Comparison of ENCODE assay signal across 15 cellular contexts in genomic region chr2:71787108-71787415, GRCh38.
A peak's percentile ranks its signal among the peaks of the same experiment; 100 is the strongest.
DNase-seq lines count a peak whose midpoint lies in the region; ATAC-seq, FAIRE-seq and TF ChIP-seq lines count a peak whose summit lies in the region.
"Had no signal": no experiment of that assay in that cellular context is flagged by ENCODE, and none has a peak within 500 bp of the region (broad histone marks: within the 10 kb centered on the region; RNA-seq: fewer than 3 reads in every experiment).

No MANE protein-coding gene starts in this region.

- DNase-seq in A549 (ENCODE audit: low read depth in 1 of 2, low spot score in 1 of 2) (no peak), H9 (peak; percentile 17), endothelial cell (ENCODE audit: low spot score) (peak; percentile 2), ureter (ENCODE audit: low spot score) (peak; percentile 18), DMS153 (lab: John Stamatoyannopoulos, UW) (no peak), A673 (ENCODE audit: low spot score) (no peak)
- DNase-seq: AML-193; Caco-2; CD8-positive, alpha-beta memory T cell; DMS53; GF-D8 had no signal

- no peak overlapping the region for H3K18ac ChIP-seq in H9 (ENCODE audit: insufficient read length, low read depth, low read length)

- no peak overlapping the region for H2BK12ac ChIP-seq in H9 (ENCODE audit: insufficient read length, low read depth, low read length)

- no peak overlapping the region for H2BK5ac ChIP-seq in H9 (ENCODE audit: insufficient read length, low read length)

- H3K9me3 Mint-ChIP-seq in H9 (no peaks in the 10 kb centered on the region), endothelial cell (ENCODE audit: unreplicated experiment) (no peaks in the 10 kb centered on the region)
- H3K9me3 Mint-ChIP-seq: CD8-positive, alpha-beta memory T cell; IgD-negative memory B cell had no signal

- H3K4me3 ChIP-seq in A549 (no peak overlapping the region), A673 (ENCODE audit: low read depth, low read length, poor library complexity, severe bottlenecking) (no peak overlapping the region)
- H3K4me3 ChIP-seq: BLaER1 had no signal

- POLR2A ChIA-PET in A549 (lab: Yijun Ruan, JAX) = no interaction called here
- POLR2A ChIA-PET in A673 (lab: Charles Lee; ENCODE audit: low non-redundant PET) = no interaction called here

- 100% methylated on average over 1 of the region's 4 CpGs for WGBS in A549 (ENCODE audit: missing lambda C conversion rate)
- WGBS in H9 (ENCODE audit: extremely low coverage, insufficient read length, low lambda C conversion rate) = no CpG with 5 or more reads among the region's 4 CpGs

- no peak for ATAC-seq in A549
- ATAC-seq: HCT116 had no signal

- H3K4me1 Mint-ChIP-seq in H9 = peaks cover 8 to 9% of the 10 kb centered on the region in 2 experiments; a peak in 3 of 4 replicates
- H3K4me1 Mint-ChIP-seq in endothelial cell (ENCODE audit: unreplicated experiment) = peaks cover 3% of the 10 kb centered on the region
- H3K4me1 Mint-ChIP-seq: CD8-positive, alpha-beta memory T cell; IgD-negative memory B cell had no signal

- H3K27ac Mint-ChIP-seq in H9 = no peak overlapping the region
- H3K27ac Mint-ChIP-seq in endothelial cell (ENCODE audit: unreplicated experiment) = no peak overlapping the region
- H3K27ac Mint-ChIP-seq: IgD-negative memory B cell had no signal

- CTCF ChIA-PET in A549 (lab: Yijun Ruan, JAX) (interaction anchor here (1.5 to 17.4 kb wide), 4 partner anchors 8 to 363 kb away, joined by 3 to 222 read pairs (median 10); no protein-coding TSS in a partner anchor), A673 (lab: Charles Lee) (no interaction called here)

- H3K79me1 ChIP-seq in H9 (ENCODE audit: insufficient read depth, low read depth, low read length, poor library complexity, severe bottlenecking) = no peaks in the 10 kb centered on the region

- no TSS peak for BruUV-seq in A673 (replicated peaks; lab: Mats Ljungman, UMichigan)

- peak overlapping the region; percentile 35 to 68; a peak in 2 of 6 replicates for H3K27ac ChIP-seq in A549
- H3K27ac ChIP-seq in H9 (ENCODE audit: insufficient read length, low read depth, low read length) = no peak overlapping the region
- no peak overlapping the region for H3K27ac ChIP-seq in A673 (ENCODE audit: low read depth, low read length, poor library complexity, severe bottlenecking)
- H3K27ac ChIP-seq: BLaER1 had no signal

- H2BK120ac ChIP-seq in H9 (ENCODE audit: low read depth, low read length, poor library complexity, severe bottlenecking) = no peak overlapping the region

- H3K9me3 ChIP-seq in A549 = no peaks in the 10 kb centered on the region
- H3K9me3 ChIP-seq in H9 (ENCODE audit: control insufficient read depth, low read depth, low read length) = no peaks in the 10 kb centered on the region
- no peaks in the 10 kb centered on the region for H3K9me3 ChIP-seq in A673 (ENCODE audit: low read depth, low read length, poor library complexity, severe bottlenecking)
- H3K9me3 ChIP-seq: BLaER1, Caco-2 had no signal

- no peak for TF ChIP-seq POLR2A in A549 (IDR thresholded peaks at IDR 0.05; ENCODE audit: low read length)

- no peak overlapping the region for H4K8ac ChIP-seq in H9 (replicated peaks; ENCODE audit: insufficient read length, low read depth, low read length)

- H3K27me3 ChIP-seq in H9 (ENCODE audit: insufficient read depth, low read length) (no peaks in the 10 kb centered on the region), A673 (replicated peaks; ENCODE audit: insufficient read depth, low read depth, low read length, poor library complexity) (no peaks in the 10 kb centered on the region)
- H3K27me3 ChIP-seq: BLaER1 had no signal

- TF ChIP-seq CTCF in A549 (IDR thresholded peaks at IDR 0.05) = no peak
- TF ChIP-seq CTCF in H9 (conservative IDR thresholded peaks at IDR 0.05) = no peak
- no peak for TF ChIP-seq CTCF in endothelial cell (IDR thresholded peaks at IDR 0.05; ENCODE audit: unreplicated experiment)
- TF ChIP-seq CTCF in A673 (conservative IDR thresholded peaks at IDR 0.05; ENCODE audit: low read depth, low read length) = no peak

- H3K14ac ChIP-seq in H9 (ENCODE audit: insufficient read depth, low read length) = no peak overlapping the region

- no peak overlapping the region for H3K56ac ChIP-seq in H9 (ENCODE audit: insufficient read length, low read depth, low read length)

- peaks cover 39% of the 10 kb centered on the region for H3K4me1 ChIP-seq in A549
- no peaks in the 10 kb centered on the region; the same call in 1 of the 2 replicates for H3K4me1 ChIP-seq in H9 (ENCODE audit: insufficient read depth, low read length)
- no peaks in the 10 kb centered on the region for H3K4me1 ChIP-seq in A673 (ENCODE audit: insufficient read depth, low read length, poor library complexity, severe bottlenecking)
- H3K4me1 ChIP-seq: BLaER1 had no signal

- H4K91ac ChIP-seq in H9 (ENCODE audit: insufficient read length, low read depth, low read length) = no peak overlapping the region

- H3K23me2 ChIP-seq in H9 (ENCODE audit: insufficient read length, low read depth, low read length, poor library complexity, severe bottlenecking) = peaks cover 2% of the 10 kb centered on the region

- no peak overlapping the region for H4K5ac ChIP-seq in H9 (ENCODE audit: insufficient read length, low read depth, low read length)

- H3K9ac ChIP-seq in H9 (ENCODE audit: extremely low read depth, insufficient read length, low read length) = no peak overlapping the region
- H3K9ac ChIP-seq: BLaER1 had no signal

- H4K20me1 ChIP-seq in H9 (ENCODE audit: control insufficient read depth, insufficient read depth, insufficient read length) = no peaks in the 10 kb centered on the region
- H4K20me1 ChIP-seq: BLaER1 had no signal

- no peak overlapping the region for H2AK5ac ChIP-seq in H9 (ENCODE audit: insufficient read length, low read length)

- H3K4me3 Mint-ChIP-seq in H9 (no peak overlapping the region), endothelial cell (ENCODE audit: unreplicated experiment) (no peak overlapping the region)
- H3K4me3 Mint-ChIP-seq: CD8-positive, alpha-beta memory T cell; IgD-negative memory B cell had no signal

- no peak for FAIRE-seq in A549 (lab: Jason Lieb, UNC)
- FAIRE-seq: H1 had no signal

- no peaks in the 10 kb centered on the region for H3K79me2 ChIP-seq in H9 (ENCODE audit: insufficient read depth, low read length)

- H3K36me3 Mint-ChIP-seq in H9 (ENCODE audit: insufficient read depth in 1 of 3, low read depth in 3 of 3) (no peaks in the 10 kb centered on the region; a peak in 1 of 7 replicates), endothelial cell (ENCODE audit: low read depth, unreplicated experiment) (no peaks in the 10 kb centered on the region)
- H3K36me3 Mint-ChIP-seq: CD8-positive, alpha-beta memory T cell; IgD-negative memory B cell had no signal

- no peak for TF ChIP-seq EP300 in A549 (IDR thresholded peaks at IDR 0.05)

- H2BK20ac ChIP-seq in H9 (ENCODE audit: low read depth, low read length, poor library complexity, severe bottlenecking) = no peak overlapping the region

- intact Hi-C loops in A673 (cut with micrococcal nuclease; ENCODE audit: unreplicated experiment) = no loop called here

- no peaks in the 10 kb centered on the region; the same call in 1 of the 2 replicates for H3K27me3 Mint-ChIP-seq in H9 (ENCODE audit: low read depth)
- H3K27me3 Mint-ChIP-seq in endothelial cell (ENCODE audit: unreplicated experiment) = peaks cover under 1% of the 10 kb centered on the region
- H3K27me3 Mint-ChIP-seq: IgD-negative memory B cell had no signal

- H3K4me2 ChIP-seq in A549 = no peak overlapping the region
- H3K4me2 ChIP-seq in H9 (ENCODE audit: insufficient read depth, insufficient read length, low read length) = no peak overlapping the region
- H3K4me2 ChIP-seq: BLaER1 had no signal

- no peak overlapping the region for H3T11ph ChIP-seq in H9 (ENCODE audit: low read length)

- H3K36me3 ChIP-seq in A673 (ENCODE audit: insufficient read depth, low read length, poor library complexity, severe bottlenecking) = no peaks in the 10 kb centered on the region
- H3K36me3 ChIP-seq: BLaER1 had no signal

- H3K4ac ChIP-seq in H9 (ENCODE audit: low read depth, low read length) = no peak overlapping the region

- H2BK15ac ChIP-seq in H9 (ENCODE audit: low read depth, low read length) = no peak overlapping the region

- no peak overlapping the region for H2AFZ ChIP-seq in H9 (ENCODE audit: low read length)

- H3K23ac ChIP-seq in H9 (ENCODE audit: insufficient read length, low read depth, low read length) = no peak overlapping the region

- no peak for TF ChIP-seq RAD21 in A549 (conservative IDR thresholded peaks at IDR 0.05 in 1 of 2, IDR thresholded peaks at IDR 0.05 in 1 of 2)

TF ChIP-seq in A549, 52 proteins besides CTCF, POLR2A, EP300 and RAD21:
- TF ChIP-seq SREBF2 (IDR thresholded peaks at IDR 0.05) = no peak
- no peak for TF ChIP-seq MYC (IDR thresholded peaks at IDR 0.05; ENCODE audit: borderline replicate concordance, low read length)
- no peak for TF ChIP-seq RARB (CRISPR knock-in tag; IDR thresholded peaks at IDR 0.05)
- no peak for TF ChIP-seq CBX8 (IDR thresholded peaks at IDR 0.05)
- TF ChIP-seq MAZ (IDR thresholded peaks at IDR 0.05; ENCODE audit: borderline replicate concordance, low read depth, low read length) = no peak
- no peak for TF ChIP-seq BHLHE40 (IDR thresholded peaks at IDR 0.05; ENCODE audit: low read depth, low read length)
- TF ChIP-seq NPAS2 (CRISPR knock-in tag; IDR thresholded peaks at IDR 0.05; ENCODE audit: borderline replicate concordance) = no peak
- no peak for TF ChIP-seq HES2 (IDR thresholded peaks at IDR 0.05)
- no peak for TF ChIP-seq NR3C1 (IDR thresholded peaks at IDR 0.05)
- no peak for TF ChIP-seq RNF2 (IDR thresholded peaks at IDR 0.05; ENCODE audit: borderline replicate concordance, low read depth)
- TF ChIP-seq CEBPB (IDR thresholded peaks at IDR 0.05) = no peak
- TF ChIP-seq TFCP2L1 (CRISPR knock-in tag; IDR thresholded peaks at IDR 0.05) = no peak

Comparison
In these comparisons a context has a peak if more than half of its experiments do, and no peak if none do; other contexts are left out.
1. DNase-seq: peak in H9 (single experiment), endothelial cell (single experiment) and ureter (single experiment); none in A549 (0 of 2), DMS153 (single experiment) and A673 (single experiment).
2. H3K27ac ChIP-seq: peak in A549 (2 of 2); none in H9 (single experiment) and A673 (single experiment).